Comparison of ENCODE assay signal across 24 cellular contexts in genomic region chr2:209395232-209395631, GRCh38. TPM values are rescaled to one million over a fixed set of nuclear protein-coding genes. Genes with fewer than 3 reads are reported as not detected.
"Had no signal": no experiment of that assay in that cellular context is flagged by ENCODE, and none has a peak within 500 bp of the region (broad histone marks: within the 10 kb centered on the region; RNA-seq: fewer than 3 reads in every experiment).

No MANE protein-coding gene starts in this region.

- ATAC-seq: natural killer cell; stimulated activated effector memory CD8-positive, alpha-beta T cell treated with anti-CD3 and anti-CD28 coated beads, Interleukin-12 subunit alpha, Interleukin-12 subunit beta, amount 100 ng/mL, for 72 hours; upper lobe of right lung had no signal

- H3K9me3 ChIP-seq: left ventricle myocardium inferior, ovary, right atrium auricular region, sigmoid colon, spleen, suprapubic skin, thoracic aorta, tibial artery, upper lobe of right lung had no signal

- H3K4me3 Mint-ChIP-seq: mesothelial cell of epicardium; naive B cell; natural killer cell; nephron progenitor cell; stimulated activated effector memory CD8-positive, alpha-beta T cell treated with anti-CD3 and anti-CD28 coated beads, Interleukin-12 subunit alpha, Interleukin-12 subunit beta, amount 100 ng/mL, for 72 hours; stimulated activated naive CD8-positive, alpha-beta T cell treated with anti-CD3 and anti-CD28 coated beads, Interleukin-15, Interleukin-2, amounts not matched to agents 100 ng/mL and 50 ng/mL, for 24 hours had no signal

- H3K4me1 Mint-ChIP-seq: mesothelial cell of epicardium; naive B cell; natural killer cell; nephron progenitor cell; stimulated activated effector memory CD8-positive, alpha-beta T cell treated with anti-CD3 and anti-CD28 coated beads, Interleukin-12 subunit alpha, Interleukin-12 subunit beta, amount 100 ng/mL, for 72 hours had no signal

- H3K36me3 ChIP-seq: left ventricle myocardium inferior, ovary, right atrium auricular region, sigmoid colon, spleen, suprapubic skin, thoracic aorta, tibial artery, upper lobe of right lung had no signal

- H3K4me3 ChIP-seq: hepatocyte, left ventricle myocardium inferior, lung, ovary, right atrium auricular region, sigmoid colon, spleen, suprapubic skin, thoracic aorta, tibial artery, upper lobe of right lung had no signal

- H3K36me3 Mint-ChIP-seq: mesothelial cell of epicardium; naive B cell; natural killer cell; stimulated activated effector memory CD8-positive, alpha-beta T cell treated with anti-CD3 and anti-CD28 coated beads, Interleukin-12 subunit alpha, Interleukin-12 subunit beta, amount 100 ng/mL, for 72 hours had no signal

- H3K27me3 ChIP-seq: hepatocyte, ovary, right atrium auricular region, sigmoid colon, suprapubic skin, tibial artery, upper lobe of right lung had no signal

- H3K4me1 ChIP-seq: left ventricle myocardium inferior, right atrium auricular region, sigmoid colon, spleen, suprapubic skin, upper lobe of right lung had no signal

- DNase-seq: islet precursor cell; left ventricle myocardium inferior; mesendoderm; naive B cell; natural killer cell; nephron progenitor cell; ovary; sigmoid colon; small intestine; spleen; stimulated activated CD4-positive, alpha-beta T cell treated with anti-CD3 and anti-CD28 coated beads, Interleukin-4, amount 100 ng/mL, for 24 hours; stimulated activated naive CD4-positive, alpha-beta T cell; tibial artery; trophoblast cell; upper lobe of right lung had no signal

- H3K27ac ChIP-seq: hepatocyte, left ventricle myocardium inferior, ovary, right atrium auricular region, spleen, suprapubic skin, thoracic aorta, tibial artery, upper lobe of right lung had no signal

- H3K27ac Mint-ChIP-seq: mesothelial cell of epicardium; naive B cell; natural killer cell; nephron progenitor cell; progenitor cell of endocrine pancreas; stimulated activated effector memory CD8-positive, alpha-beta T cell treated with anti-CD3 and anti-CD28 coated beads, Interleukin-12 subunit alpha, Interleukin-12 subunit beta, amount 100 ng/mL, for 72 hours; stimulated activated naive CD8-positive, alpha-beta T cell treated with anti-CD3 and anti-CD28 coated beads, Interleukin-15, Interleukin-2, amounts not matched to agents 100 ng/mL and 50 ng/mL, for 24 hours had no signal

- H3K9me3 Mint-ChIP-seq: mesothelial cell of epicardium; nephron progenitor cell; stimulated activated naive CD8-positive, alpha-beta T cell treated with anti-CD3 and anti-CD28 coated beads, Interleukin-15, Interleukin-2, amounts not matched to agents 100 ng/mL and 50 ng/mL, for 24 hours had no signal

RNA-seq across cellular contexts. Expression of gene MAP2, which starts 28.6 kb away (rescaled TPM):
- total RNA-seq: natural killer cell had no signal
